Comparison of ENCODE assay signal across 8 cellular contexts in genomic region chr17:76452102-76452645, GRCh38. TPM values are rescaled to one million over a fixed set of nuclear protein-coding genes. Genes with fewer than 3 reads are reported as not detected.
DNase-seq lines count a peak whose midpoint lies in the region; ATAC-seq and TF ChIP-seq lines count a peak whose summit lies in the region.

No MANE protein-coding gene starts in this region.

- POLR2A ChIA-PET in Panc1 (lab: Charles Lee) = interaction anchor here (0.6 kb wide), 1 partner anchor 279 kb away, joined by 4 read pairs; no protein-coding TSS in a partner anchor

- no peaks in the 10 kb centered on the region for H3K9me3 Mint-ChIP-seq in natural killer cell

- peak overlapping the region; percentile 85 for H3K4me3 Mint-ChIP-seq in natural killer cell

- CTCF ChIA-PET in Panc1 (lab: Charles Lee) = interaction anchor here (0.6 to 2.0 kb wide), 5 partner anchors 27 to 336 kb away, joined by 4 to 11 read pairs (median 6); no protein-coding TSS in a partner anchor

- no peaks in the 10 kb centered on the region for H3K27me3 Mint-ChIP-seq in natural killer cell (ENCODE audit: low read depth in 2 of 2)

- H3K36me3 ChIP-seq in Panc1 (ENCODE audit: control insufficient read depth, insufficient read depth, low read length) (no peaks in the 10 kb centered on the region; the same call in 1 of the 2 replicates), endocrine pancreas (ENCODE audit: control insufficient read depth, insufficient read depth, low read length) (no peaks in the 10 kb centered on the region)

- H3K9me3 ChIP-seq in Panc1 (ENCODE audit: control insufficient read depth, insufficient read depth, low read depth, low read length) = no peaks in the 10 kb centered on the region
- H3K9me3 ChIP-seq in endocrine pancreas (ENCODE audit: control insufficient read depth, low read length) = no peaks in the 10 kb centered on the region

- peaks cover 30% of the 10 kb centered on the region for H3K4me1 ChIP-seq in Panc1 (ENCODE audit: control insufficient read depth, insufficient read depth, low read length)
- H3K4me1 ChIP-seq in endocrine pancreas (ENCODE audit: control insufficient read depth, insufficient read depth, low read length) = no peaks in the 10 kb centered on the region

- peak overlapping the region; percentile 21 to 90 for H3K27ac Mint-ChIP-seq in natural killer cell

- ATAC-seq in GM21528 (IDR thresholded peaks at IDR 0.05; ENCODE audit: low FRiP score, unreplicated experiment) = peak; percentile 19
- peak; percentile 74 for ATAC-seq in Panc1
- peak; percentile 11 to 40 (median 18) for ATAC-seq in natural killer cell
- no peak for ATAC-seq in HG02938 (IDR thresholded peaks at IDR 0.05; ENCODE audit: unreplicated experiment)
- no peak for ATAC-seq in HG03025 (IDR thresholded peaks at IDR 0.05; ENCODE audit: low FRiP score, unreplicated experiment)

- DNase-seq in Panc1 (ENCODE audit: low read depth, low spot score) = no peak
- no peak for DNase-seq in natural killer cell
- DNase-seq in NOMO-1 (lab: John Stamatoyannopoulos, UW; ENCODE audit: unreplicated experiment in 2 of 2) = no peak

- intact Hi-C loops in Panc1 (cut with micrococcal nuclease; ENCODE audit: unreplicated experiment) (no loop called here), natural killer cell (cut with micrococcal nuclease) (loop anchor here (5.0 kb wide), 1 partner anchor 100 kb away; the partner anchor contains the start of gene PRPSAP1)

- H3K27ac ChIP-seq in C4-2B (peak overlapping the region; percentile 94), Panc1 (ENCODE audit: low read length) (peak overlapping the region; percentile 72)

- TF ChIP-seq CTCF in C4-2B (conservative IDR thresholded peaks at IDR 0.05) = no peak
- TF ChIP-seq CTCF in Panc1 (IDR thresholded peaks at IDR 0.05) = no peak
- TF ChIP-seq CTCF in natural killer cell (IDR thresholded peaks at IDR 0.05) = no peak

- BruUV-seq in Panc1 (replicated peaks; lab: Mats Ljungman, UMichigan) = no TSS peak

- in situ Hi-C loops in Panc1 (cut with HindIII; ENCODE audit: low pct_unique_long_range_greater_than_20kb, low sequenced_read_pairs) = no loop called here

- H3K36me3 Mint-ChIP-seq in natural killer cell = no peaks in the 10 kb centered on the region

- H3K4me3 ChIP-seq in Panc1 (ENCODE audit: low read depth in 2 of 2, low read length in 2 of 2) (peak overlapping the region; percentile 80 to 88), endocrine pancreas (ENCODE audit: control insufficient read depth, insufficient read depth, low read length) (peak overlapping the region; percentile 54)

- peak overlapping the region; percentile 43 for H3K9ac ChIP-seq in endocrine pancreas (ENCODE audit: control insufficient read depth, insufficient read depth, low read length)

- peaks cover 34 to 38% of the 10 kb centered on the region in 2 donors for H3K4me1 Mint-ChIP-seq in natural killer cell

- H3K27me3 ChIP-seq in Panc1 (ENCODE audit: control insufficient read depth, insufficient read depth, low read length) (no peaks in the 10 kb centered on the region), endocrine pancreas (ENCODE audit: control insufficient read depth, insufficient read depth, low read length) (no peaks in the 10 kb centered on the region)

RNA-seq across cellular contexts. Expression of gene UBE2O, which starts 0.8 kb away (rescaled TPM):
- total RNA-seq in Panc1 (2021; ENCODE audit: unreplicated experiment) (47.5 TPM), natural killer cell (10 to 100 TPM; 34.9 to 40.2 (median 37.7) TPM)
- 57.7 TPM for polyA plus RNA-seq in Panc1 (2012; ENCODE audit: insufficient read length)

RNA-seq across cellular contexts. Expression of gene AANAT, which starts 15.2 kb away (rescaled TPM):
- total RNA-seq in Panc1 (2021; ENCODE audit: unreplicated experiment) = not detected
- polyA plus RNA-seq in Panc1 (2012; ENCODE audit: insufficient read length) = 0.24 TPM
- under 1 TPM in 2 of 3 donors, not detected in 1; 0.28 to 0.50 TPM for total RNA-seq in natural killer cell

RNA-seq across cellular contexts. Expression of gene RHBDF2, which starts 49.0 kb away (rescaled TPM):
- total RNA-seq in Panc1 (2021; ENCODE audit: unreplicated experiment) (67.8 TPM), natural killer cell (100 to 1,000 TPM; 194 to 233 (median 202) TPM)
- polyA plus RNA-seq in Panc1 (2012; ENCODE audit: insufficient read length) = 77.4 TPM

Comparison
In these comparisons a context has a peak if more than half of its experiments do, and no peak if none do; other contexts are left out.
1. ATAC-seq: peak in GM21528 (single experiment), Panc1 (single experiment) and natural killer cell (3 of 3); none in HG02938 (single experiment) and HG03025 (single experiment).